16 cellular contexts compared by ENCODE assay signal in the genomic region with DNA sequence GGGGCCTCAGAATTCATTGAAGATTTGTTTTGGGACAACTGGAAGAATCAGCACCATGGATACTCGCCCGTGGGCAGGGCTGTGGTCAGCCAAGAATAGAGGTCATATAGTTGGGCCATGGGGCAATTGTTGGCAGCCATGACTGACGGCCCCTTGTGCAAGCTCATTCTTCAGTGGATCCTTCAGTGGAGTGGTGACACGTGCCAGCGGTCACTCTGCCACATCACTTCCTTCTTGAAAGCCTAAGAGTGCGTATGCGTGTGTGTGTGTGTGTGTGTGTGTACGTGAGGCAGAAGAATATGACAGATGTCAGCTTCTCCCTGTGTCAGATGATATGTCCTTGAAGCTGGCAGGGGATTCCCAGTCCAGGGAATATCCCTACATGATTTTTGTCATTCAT. TPM values are rescaled to one million over a fixed set of nuclear protein-coding genes. Genes with fewer than 3 reads are reported as not detected.
DNase-seq lines count a peak whose midpoint lies in the region; ATAC-seq and TF ChIP-seq lines count a peak whose summit lies in the region.
"Had no signal": no experiment of that assay in that cellular context is flagged by ENCODE, and none has a peak within 500 bp of the region (broad histone marks: within the 10 kb centered on the region; RNA-seq: fewer than 3 reads in every experiment).

No MANE protein-coding gene starts in this region.

- H3K27me3 Mint-ChIP-seq in activated T-helper 17 cell treated with anti-CD3 and anti-CD28 coated beads, Interleukin-2, amount 50 U/mL, for 72 hours, result no peaks in the 10 kb centered on the region
- H3K27me3 Mint-ChIP-seq in stimulated activated naive B cell treated with anti-CD40 and anti-IgM and Interleukin-4, amounts not matched to agents 10 μg/mL and 1 μg/mL and 100 μg/mL, for 72 hours, result no peaks in the 10 kb centered on the region
- H3K27me3 Mint-ChIP-seq: activated CD4-positive, alpha-beta T cell treated with anti-CD3 and anti-CD28 coated beads, Interleukin-2, amount 10 ng/mL, durations not matched to agents 24 days and 14 days had no signal

- H3K4me2 ChIP-seq in mesendoderm (ENCODE audit: low read length), result no peak overlapping the region

- no peak overlapping the region for H3K4me3 Mint-ChIP-seq in activated T-helper 17 cell treated with anti-CD3 and anti-CD28 coated beads, Interleukin-2, amount 50 U/mL, for 72 hours
- H3K4me3 Mint-ChIP-seq in stimulated activated naive B cell treated with anti-CD40 and anti-IgM and Interleukin-4, amounts not matched to agents 10 μg/mL and 1 μg/mL and 100 μg/mL, for 72 hours, result no peak overlapping the region
- H3K4me3 Mint-ChIP-seq: activated CD4-positive, alpha-beta T cell treated with anti-CD3 and anti-CD28 coated beads, Interleukin-2, amount 10 ng/mL, durations not matched to agents 24 days and 14 days; activated T-cell treated with anti-CD3 and anti-CD28 coated beads, Interleukin-2, amount 50 U/mL, for 72 hours; T-helper 1 cell treated with Interleukin-12 subunit alpha and Interleukin-12 subunit beta and Interleukin-4 antibody, amounts not matched to agents 30 μg/mL and 1 μg/mL, for 36 hours had no signal

- H2BK5ac ChIP-seq in mesendoderm (ENCODE audit: low read length), result no peak overlapping the region

- H3K4me1 ChIP-seq in lung (ENCODE audit: control insufficient read depth in 2 of 2, insufficient read depth in 2 of 2, low read length in 2 of 2) (peaks cover 0 to 26% of the 10 kb centered on the region in 2 donors), mesendoderm (ENCODE audit: control insufficient read depth, low read depth, low read length) (no peaks in the 10 kb centered on the region)

- H3K27ac ChIP-seq in lung (ENCODE audit: low read depth in 1 of 2, low read length in 1 of 2) (peak overlapping the region in 1 of 2 donors; percentile 44), mesendoderm (ENCODE audit: low read depth, low read length) (no peak overlapping the region)
- H3K27ac ChIP-seq: 22Rv1 had no signal

- no peaks in the 10 kb centered on the region for H3K79me2 ChIP-seq in mesendoderm (ENCODE audit: control insufficient read depth, insufficient read depth, low read length)

- no peak overlapping the region for H2AK5ac ChIP-seq in mesendoderm (ENCODE audit: low read length)

- no peak overlapping the region for H3K23ac ChIP-seq in mesendoderm (ENCODE audit: low read length)

- H3K36me3 ChIP-seq in lung (ENCODE audit: control insufficient read depth in 2 of 2, insufficient read depth in 2 of 2, low read length in 2 of 2) (peaks cover 0 to 9% of the 10 kb centered on the region in 2 donors), mesendoderm (ENCODE audit: control insufficient read depth, insufficient read depth, low read length) (peaks cover 3% of the 10 kb centered on the region)

- no peaks in the 10 kb centered on the region for H3K9me3 ChIP-seq in lung (ENCODE audit: control insufficient read depth in 2 of 2, insufficient read depth in 1 of 2, low read length in 1 of 2)

- no peak for TF ChIP-seq CTCF in lung (IDR thresholded peaks at IDR 0.05; ENCODE audit: control extremely low read depth, extremely low read depth)

- H4K8ac ChIP-seq in mesendoderm (ENCODE audit: low read depth, low read length), result no peak overlapping the region

- H3K9ac ChIP-seq in mesendoderm (ENCODE audit: low read length), result no peak overlapping the region

- H3K18ac ChIP-seq in mesendoderm (ENCODE audit: low read length), result no peak overlapping the region

- H2BK120ac ChIP-seq in mesendoderm (ENCODE audit: low read depth, low read length), result no peak overlapping the region

- H3K4me3 ChIP-seq in lung (no peak overlapping the region), mesendoderm (ENCODE audit: low read length) (no peak overlapping the region)

- peaks cover 20% of the 10 kb centered on the region for H3K4me1 Mint-ChIP-seq in activated T-helper 17 cell treated with anti-CD3 and anti-CD28 coated beads, Interleukin-2, amount 50 U/mL, for 72 hours
- H3K4me1 Mint-ChIP-seq in stimulated activated naive B cell treated with anti-CD40 and anti-IgM and Interleukin-4, amounts not matched to agents 10 μg/mL and 1 μg/mL and 100 μg/mL, for 72 hours, result peaks cover 58 to 80% of the 10 kb centered on the region in 2 donors

- 40 to 57% methylated on average over 8 of the region's 8 CpGs for WGBS in lung, 2 donors
- WGBS in mesendoderm (ENCODE audit: extremely low coverage, insufficient coverage, low lambda C conversion rate), result no CpG with 5 or more reads among the region's 8 CpGs

- DNase-seq in DMS53 (lab: John Stamatoyannopoulos, UW) (peak; percentile 80), DMS53 treated with DMSO at 0.1 percent for 48 hours (lab: John Stamatoyannopoulos, UW; ENCODE audit: unreplicated experiment) (no peak), lung (ENCODE audit: low spot score) (peak; percentile 70), mesendoderm (no peak)
- DNase-seq in stimulated activated naive B cell treated with anti-CD40 and anti-IgM and Interleukin-4, amounts not matched to agents 10 μg/mL and 1 μg/mL and 100 μg/mL, for 72 hours, result no peak
- DNase-seq: activated CD4-positive, alpha-beta T cell treated with anti-CD3 and anti-CD28 coated beads, Interleukin-2, amount 10 ng/mL, durations not matched to agents 24 days and 14 days; activated T-cell treated with anti-CD3 and anti-CD28 coated beads, Interleukin-2, amount 50 U/mL, for 72 hours; amniotic stem cell; CD8-positive, alpha-beta memory T cell; NCI-H146; NCI-H774 had no signal

- no peaks in the 10 kb centered on the region for H3K9me3 Mint-ChIP-seq in activated T-helper 17 cell treated with anti-CD3 and anti-CD28 coated beads, Interleukin-2, amount 50 U/mL, for 72 hours
- H3K9me3 Mint-ChIP-seq in stimulated activated naive B cell treated with anti-CD40 and anti-IgM and Interleukin-4, amounts not matched to agents 10 μg/mL and 1 μg/mL and 100 μg/mL, for 72 hours, result peaks cover 7 to 9% of the 10 kb centered on the region in 2 donors
- H3K9me3 Mint-ChIP-seq: activated CD4-positive, alpha-beta T cell treated with anti-CD3 and anti-CD28 coated beads, Interleukin-2, amount 10 ng/mL, durations not matched to agents 24 days and 14 days; activated T-cell treated with anti-CD3 and anti-CD28 coated beads, Interleukin-2, amount 50 U/mL, for 72 hours; CD8-positive, alpha-beta memory T cell; T-helper 1 cell treated with Interleukin-12 subunit alpha and Interleukin-12 subunit beta and Interleukin-4 antibody, amounts not matched to agents 30 μg/mL and 1 μg/mL, for 36 hours had no signal

- H3K79me1 ChIP-seq in mesendoderm (ENCODE audit: low read length), result no peaks in the 10 kb centered on the region

- H3K27ac Mint-ChIP-seq in activated T-helper 17 cell treated with anti-CD3 and anti-CD28 coated beads, Interleukin-2, amount 50 U/mL, for 72 hours, result peak overlapping the region; percentile 13
- H3K27ac Mint-ChIP-seq in stimulated activated naive B cell treated with anti-CD40 and anti-IgM and Interleukin-4, amounts not matched to agents 10 μg/mL and 1 μg/mL and 100 μg/mL, for 72 hours, result peak overlapping the region; percentile 51
- H3K27ac Mint-ChIP-seq: activated CD4-positive, alpha-beta T cell treated with anti-CD3 and anti-CD28 coated beads, Interleukin-2, amount 10 ng/mL, durations not matched to agents 24 days and 14 days; activated T-cell treated with anti-CD3 and anti-CD28 coated beads, Interleukin-2, amount 50 U/mL, for 72 hours; T-helper 1 cell treated with Interleukin-12 subunit alpha and Interleukin-12 subunit beta and Interleukin-4 antibody, amounts not matched to agents 30 μg/mL and 1 μg/mL, for 36 hours had no signal

- no peak overlapping the region for H2BK15ac ChIP-seq in mesendoderm (replicated peaks; ENCODE audit: low read depth)

- no peak for ATAC-seq in activated T-helper 17 cell treated with anti-CD3 and anti-CD28 coated beads, Interleukin-2, amount 50 U/mL, for 72 hours (replicated peaks)
- no peak for ATAC-seq in lung (ENCODE audit: insufficient read depth, low FRiP score)
- ATAC-seq in stimulated activated naive B cell treated with anti-CD40 and anti-IgM and Interleukin-4, amounts not matched to agents 10 μg/mL and 1 μg/mL and 100 μg/mL, for 72 hours (replicated peaks), result no peak
- ATAC-seq in HG03521 (IDR thresholded peaks at IDR 0.05; ENCODE audit: unreplicated experiment), result no peak
- ATAC-seq in HG03571 (IDR thresholded peaks at IDR 0.05; ENCODE audit: unreplicated experiment), result no peak
- ATAC-seq: activated T-cell treated with anti-CD3 and anti-CD28 coated beads, Interleukin-2, amount 50 U/mL, for 72 hours had no signal

- no peak overlapping the region for H3K56ac ChIP-seq in mesendoderm (ENCODE audit: low read length)

- no peak overlapping the region for H3K4ac ChIP-seq in mesendoderm (ENCODE audit: low read depth, low read length)

- H4K5ac ChIP-seq in mesendoderm (ENCODE audit: low read length), result no peak overlapping the region

- H3K27me3 ChIP-seq in lung (ENCODE audit: control insufficient read depth, insufficient read depth), result no peaks in the 10 kb centered on the region
- H3K27me3 ChIP-seq in mesendoderm (ENCODE audit: insufficient read depth, low read length, poor library complexity), result no peaks in the 10 kb centered on the region

- peaks cover 38% of the 10 kb centered on the region for H3K36me3 Mint-ChIP-seq in activated T-helper 17 cell treated with anti-CD3 and anti-CD28 coated beads, Interleukin-2, amount 50 U/mL, for 72 hours (ENCODE audit: low read depth)
- H3K36me3 Mint-ChIP-seq in stimulated activated naive B cell treated with anti-CD40 and anti-IgM and Interleukin-4, amounts not matched to agents 10 μg/mL and 1 μg/mL and 100 μg/mL, for 72 hours, result peaks cover 59 to 83% of the 10 kb centered on the region in 2 donors

RNA-seq across cellular contexts. Expression of gene IL18BP, which starts 1.8 kb away (rescaled TPM):
- 10 to 100 TPM; 18.4 to 21.9 TPM for total RNA-seq in activated T-helper 17 cell treated with anti-CD3 and anti-CD28 coated beads, Interleukin-2, amount 50 U/mL, for 72 hours
- 10 to 100 TPM in 1 of 2 donors, 1 to 10 TPM in 1; 8.6 to 24.8 TPM for total RNA-seq in lung
- polyA plus RNA-seq in lung, result 10 to 100 TPM; 15.4 to 38.6 TPM
- polyA plus RNA-seq in mesendoderm (2013, experiment 1 of 2), result 4.5 TPM
- 4.4 TPM for polyA plus RNA-seq in mesendoderm (2013, experiment 2 of 2)

Comparison
In these comparisons a context has a peak if more than half of its experiments do, and no peak if none do; other contexts are left out.
1. DNase-seq: peak in DMS53 (single experiment) and lung (single experiment); none in DMS53 treated with DMSO at 0.1 percent for 48 hours (single experiment), stimulated activated naive B cell treated with anti-CD40 and anti-IgM and Interleukin-4, amounts not matched to agents 10 μg/mL and 1 μg/mL and 100 μg/mL, for 72 hours (single experiment) and mesendoderm (single experiment).